Comparison of ENCODE assay signal across 8 cellular contexts in genomic region chr9:130023147-130023787, GRCh38. TPM values are rescaled to one million over a fixed set of nuclear protein-coding genes. Genes with fewer than 3 reads are reported as not detected.
DNase-seq lines count a peak whose midpoint lies in the region; ATAC-seq and TF ChIP-seq lines count a peak whose summit lies in the region.

No MANE protein-coding gene starts in this region.

- H3K4me3 ChIP-seq in dorsolateral prefrontal cortex, result no peak overlapping the region
- no peak overlapping the region for H3K4me3 ChIP-seq in thymus (ENCODE audit: low read length)
- no peak overlapping the region for H3K4me3 ChIP-seq in coronary artery

- H3K27me3 ChIP-seq in dorsolateral prefrontal cortex (no peaks in the 10 kb centered on the region), thymus (ENCODE audit: control insufficient read depth, insufficient read depth) (no peaks in the 10 kb centered on the region)

- peak overlapping the region in 35 of 59 donors; percentile 2 to 65 (median 26) for H3K27ac ChIP-seq in dorsolateral prefrontal cortex
- peak overlapping the region; percentile 75 for H3K27ac ChIP-seq in thymus (ENCODE audit: low read depth)
- peak overlapping the region in 1 of 2 donors; percentile 9 for H3K27ac ChIP-seq in coronary artery

- peaks cover 3% of the 10 kb centered on the region for H3K4me1 ChIP-seq in thymus (ENCODE audit: control insufficient read depth, insufficient read depth, low read length)

- intact Hi-C loops in dorsolateral prefrontal cortex (cut with DNase I), result no loop called here

- peak; percentile 55 for DNase-seq in activated CD8-positive, alpha-beta memory T cell treated with anti-CD3 and anti-CD28 coated beads for 24 hours
- no peak for DNase-seq in activated CD8-positive, alpha-beta memory T cell treated with anti-CD3 and anti-CD28 coated beads, Interleukin-2, amount 50 U/mL, for 4 hours
- no peak for DNase-seq in dorsolateral prefrontal cortex
- no peak for DNase-seq in cerebellum (ENCODE audit: low spot score)
- no peak for DNase-seq in coronary artery (ENCODE audit: low spot score)

- no peak for TF ChIP-seq CTCF in dorsolateral prefrontal cortex (IDR thresholded peaks at IDR 0.05 in 54 of 56, conservative IDR thresholded peaks at IDR 0.05 in 2 of 56; ENCODE audit: low read depth in 1 of 56, partially characterized antibody in 56 of 56)
- no peak for TF ChIP-seq CTCF in coronary artery (IDR thresholded peaks at IDR 0.05)

- 87% methylated on average over 7 of the region's 7 CpGs for WGBS in thymus

- peak; percentile 49 for ATAC-seq in HG03175 (IDR thresholded peaks at IDR 0.05; ENCODE audit: unreplicated experiment)
- ATAC-seq in HG03045 (IDR thresholded peaks at IDR 0.05; ENCODE audit: unreplicated experiment), result no peak

- no peaks in the 10 kb centered on the region for H3K9me3 ChIP-seq in thymus (ENCODE audit: control insufficient read depth)

- peaks cover 8% of the 10 kb centered on the region for H3K36me3 ChIP-seq in thymus (ENCODE audit: control insufficient read depth, insufficient read depth)

RNA-seq across cellular contexts. Expression of gene FNBP1, which starts 19.7 kb away (rescaled TPM):
- 100 to 1,000 TPM in 60 of 120 experiments, 10 to 100 TPM in 60; 53.9 to 197 (median 99.8) TPM for total RNA-seq in dorsolateral prefrontal cortex
- 79.6 TPM for polyA plus RNA-seq in thymus
- total RNA-seq in cerebellum, result 73.8 TPM

RNA-seq across cellular contexts. Expression of gene GPR107, which starts 30.4 kb away (rescaled TPM):
- total RNA-seq in dorsolateral prefrontal cortex (10 to 100 TPM; 34.8 to 59.2 (median 45.9) TPM), cerebellum (35.6 TPM)
- polyA plus RNA-seq in thymus, result 10.7 TPM
